8 cellular contexts compared by ENCODE assay signal in genomic region chr9:3508531-3509374, GRCh38. TPM values are rescaled to one million over a fixed set of nuclear protein-coding genes. Genes with fewer than 3 reads are reported as not detected.
DNase-seq lines count a peak whose midpoint lies in the region; ATAC-seq and TF ChIP-seq lines count a peak whose summit lies in the region.

No MANE protein-coding gene starts in this region.

- H3K36me3 Mint-ChIP-seq in activated naive CD8-positive, alpha-beta T cell treated with anti-CD3 and anti-CD28 coated beads for 36 hours: peaks cover 25% of the 10 kb centered on the region
- H3K36me3 Mint-ChIP-seq in nephron progenitor cell (ENCODE audit: low read depth): peaks cover 10% of the 10 kb centered on the region

- H3K4me3 Mint-ChIP-seq in activated naive CD8-positive, alpha-beta T cell treated with anti-CD3 and anti-CD28 coated beads for 36 hours: peak overlapping the region; percentile 67
- peak overlapping the region; percentile 5 for H3K4me3 Mint-ChIP-seq in nephron progenitor cell

- no peaks in the 10 kb centered on the region for H3K27me3 Mint-ChIP-seq in activated naive CD8-positive, alpha-beta T cell treated with anti-CD3 and anti-CD28 coated beads for 36 hours
- no peaks in the 10 kb centered on the region for H3K27me3 Mint-ChIP-seq in nephron progenitor cell (ENCODE audit: low read depth, poor library complexity)

- peaks cover 1% of the 10 kb centered on the region for H3K9me3 Mint-ChIP-seq in activated naive CD8-positive, alpha-beta T cell treated with anti-CD3 and anti-CD28 coated beads for 36 hours
- no peaks in the 10 kb centered on the region for H3K9me3 Mint-ChIP-seq in nephron progenitor cell

- TF ChIP-seq CTCF in nephron progenitor cell (IDR thresholded peaks at IDR 0.05): no peak
- no peak for TF ChIP-seq CTCF in omental fat pad (IDR thresholded peaks at IDR 0.05)

- DNase-seq in DMS79 (lab: John Stamatoyannopoulos, UW): peak; percentile 34
- peak; percentile 4 for DNase-seq in H4 (ENCODE audit: low spot score)
- peak; percentile 13 for DNase-seq in NCI-H1694 (lab: John Stamatoyannopoulos, UW)
- no peak for DNase-seq in activated naive CD8-positive, alpha-beta T cell treated with anti-CD3 and anti-CD28 coated beads for 36 hours
- no peak for DNase-seq in nephron progenitor cell
- DNase-seq in stimulated activated CD8-positive, alpha-beta memory T cell treated with anti-CD3 and anti-CD28 coated beads, Interleukin-4, amount 100 ng/mL, for 48 hours: no peak
- no peak for DNase-seq in omental fat pad (ENCODE audit: low spot score)

- H3K4me1 Mint-ChIP-seq in activated naive CD8-positive, alpha-beta T cell treated with anti-CD3 and anti-CD28 coated beads for 36 hours: peaks cover 48% of the 10 kb centered on the region
- peaks cover 22% of the 10 kb centered on the region for H3K4me1 Mint-ChIP-seq in nephron progenitor cell

- H3K27ac Mint-ChIP-seq in activated naive CD8-positive, alpha-beta T cell treated with anti-CD3 and anti-CD28 coated beads for 36 hours: peak overlapping the region; percentile 86
- H3K27ac Mint-ChIP-seq in nephron progenitor cell: peak overlapping the region; percentile 86

- ATAC-seq in HG02571 (IDR thresholded peaks at IDR 0.05; ENCODE audit: unreplicated experiment) (no peak), omental fat pad (ENCODE audit: low FRiP score) (no peak)

RNA-seq across cellular contexts. Expression of gene RFX3, which starts 17.0 kb away (rescaled TPM):
- total RNA-seq in H4 (2014; rRNA removed; shearing (Covaris generic)): 0.60 and 2.1 TPM in 2 replicates
- 10 to 100 TPM; 10.1 to 10.4 TPM for total RNA-seq in activated naive CD8-positive, alpha-beta T cell treated with anti-CD3 and anti-CD28 coated beads for 36 hours
- 10 to 100 TPM in 1 of 4 donors, 1 to 10 TPM in 3; 7.0 to 11.3 (median 8.6) TPM for total RNA-seq in omental fat pad

Comparison
In these comparisons a context has a peak if more than half of its experiments do, and no peak if none do; other contexts are left out.
1. DNase-seq: peak in DMS79 (single experiment), H4 (single experiment) and NCI-H1694 (single experiment); none in activated naive CD8-positive, alpha-beta T cell treated with anti-CD3 and anti-CD28 coated beads for 36 hours (single experiment), nephron progenitor cell (single experiment), stimulated activated CD8-positive, alpha-beta memory T cell treated with anti-CD3 and anti-CD28 coated beads, Interleukin-4, amount 100 ng/mL, for 48 hours (single experiment) and omental fat pad (single experiment).